Comparison of ENCODE assay signal across 8 cellular contexts in the genomic region with DNA sequence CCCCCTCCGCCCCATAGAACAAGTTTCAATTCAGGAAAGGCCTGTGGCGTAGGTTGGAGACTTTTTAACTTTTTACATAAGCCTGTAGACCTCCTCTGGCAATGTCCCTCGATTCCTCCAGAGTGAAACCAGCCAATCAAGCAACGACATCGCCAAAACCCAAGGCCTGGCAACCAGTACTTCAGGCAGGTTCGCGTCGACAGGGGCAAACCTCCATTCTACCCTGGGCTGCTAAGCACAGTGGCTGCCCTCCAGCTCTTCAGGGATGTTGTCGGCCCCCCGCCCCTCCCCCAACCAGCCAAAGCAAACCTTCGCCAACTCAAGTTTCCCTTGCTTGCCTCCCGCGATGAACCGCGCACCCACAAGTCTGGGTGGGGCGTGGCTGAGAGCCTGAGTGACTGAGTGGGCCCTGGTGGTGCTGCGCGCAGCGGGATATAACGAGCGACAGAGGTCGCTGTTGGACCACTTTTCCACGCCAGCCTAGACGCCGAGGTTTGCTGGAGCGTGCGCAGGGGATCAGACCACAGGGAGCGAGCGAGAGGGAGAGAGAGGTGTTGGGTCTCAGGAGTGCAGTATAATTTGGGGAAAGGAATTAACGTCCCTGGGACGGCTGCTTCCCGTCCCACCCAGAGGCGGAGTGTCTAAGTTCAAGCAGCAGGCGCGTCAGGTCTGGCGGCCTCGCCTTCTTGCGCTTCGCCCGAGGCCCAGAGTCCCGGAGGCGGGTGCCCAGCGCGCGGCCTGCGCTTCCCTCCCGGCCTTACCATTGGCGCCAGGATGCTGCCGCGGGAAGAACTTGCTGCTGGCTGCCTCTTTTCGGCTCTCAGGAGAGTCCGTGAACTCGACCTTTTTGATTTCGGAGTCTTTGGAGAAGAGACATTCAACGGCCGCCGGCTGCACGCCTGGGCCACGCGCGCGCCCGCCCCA. TPM values are rescaled to one million over a fixed set of nuclear protein-coding genes. Genes with fewer than 3 reads are reported as not detected.
DNase-seq lines count a peak whose midpoint lies in the region; ATAC-seq lines count a peak whose summit lies in the region.

No MANE protein-coding gene starts in this region.

- in situ Hi-C loops in Caki2 (cut with HindIII; ENCODE audit: low pct_unique_long_range_greater_than_20kb, low sequenced_read_pairs) = no loop called here

- ATAC-seq in GM19043 (IDR thresholded peaks at IDR 0.05; ENCODE audit: low read depth, unreplicated experiment) = peak; percentile 93
- peak; percentile 80 for ATAC-seq in HG03280 (IDR thresholded peaks at IDR 0.05; ENCODE audit: unreplicated experiment)
- ATAC-seq in sciatic nerve = peak; percentile 89

- peak overlapping the region; percentile 43 for H3K4me3 ChIP-seq in iPS-11a (ENCODE audit: low read depth, low read length)

- intact Hi-C loops in sciatic nerve (cut with DNase I) = no loop called here

- DNase-seq in Caki2 (ENCODE audit: low read depth) (peak; percentile 84), NCI-H748 treated with DMSO at 0.1 percent for 48 hours (lab: John Stamatoyannopoulos, UW) (peak; percentile 30), astrocyte of the hippocampus (ENCODE audit: low read depth, low spot score) (peak; percentile 96), sciatic nerve (ENCODE audit: low spot score) (peak; percentile 78), DMS153 (lab: John Stamatoyannopoulos, UW) (no peak)

RNA-seq across cellular contexts. Expression of a gene that starts 9.0 kb away (rescaled TPM):
- 0.14 TPM in 1 of 2 replicates, not detected in the other for total RNA-seq in Caki2 (2014; rRNA removed; shearing (Covaris generic); ENCODE audit: low replicate concordance)
- total RNA-seq in sciatic nerve = not detected
